In genomic region chr4:101042847-101043246, GRCh38 we compare ENCODE assay signal across 31 cellular contexts.
"Had no signal": no experiment of that assay in that cellular context is flagged by ENCODE, and none has a peak within 500 bp of the region (broad histone marks: within the 10 kb centered on the region; RNA-seq: fewer than 3 reads in every experiment).

No MANE protein-coding gene starts in this region.

- DNase-seq: activated B cell treated with CpG ODN at 0.5 μM for 24 hours; activated CD4-positive, alpha-beta memory T cell treated with anti-CD3 and anti-CD28 coated beads for 36 hours; activated CD4-positive, alpha-beta T cell treated with anti-CD3 and anti-CD28 coated beads for 4 hours; activated CD4-positive, alpha-beta T cell treated with anti-CD3 and anti-CD28 coated beads, Interleukin-2, amount 50 U/mL, for 1 hour; activated CD4-positive, CD25-positive, alpha-beta regulatory T cell treated with anti-CD3 and anti-CD28 coated beads, Interleukin-2, amount 50 U/mL, for 72 hours; activated CD8-positive, alpha-beta memory T cell treated with anti-CD3 and anti-CD28 coated beads, Interleukin-2, amount 10 ng/mL, durations not matched to agents 7 days and 5 days; activated effector memory CD4-positive, alpha-beta T cell treated with anti-CD3 and anti-CD28 coated beads, Interleukin-2, amount 50 U/mL, for 16 hours; activated naive CD4-positive, alpha-beta T cell; activated naive CD8-positive, alpha-beta T cell treated with anti-CD3 and anti-CD28 coated beads, Interleukin-2, amount 10 ng/mL, durations not matched to agents 7 days and 5 days; activated T-cell treated with anti-CD3 and anti-CD28 coated beads, Interleukin-2, amount 50 U/mL, for 1 hour; activated T-cell treated with anti-CD3 and anti-CD28 coated beads, Interleukin-2, amount 50 U/mL, for 72 hours; amygdala; MM.1S; MV-4-11; NCI-H1092; NCI-H1436 treated with DMSO at 0.1 percent for 48 hours; NCI-H1694 treated with DMSO at 0.1 percent for 48 hours; NCI-H2029; NCI-H345; NCI-H524 treated with DMSO at 0.1 percent for 48 hours; SIG-M5; T-helper 1 cell; T-helper 2 cell; T-helper 9 cell had no signal

- H3K27ac Mint-ChIP-seq: activated B cell treated with CpG ODN at 0.5 μM for 24 hours; activated CD4-positive, alpha-beta memory T cell treated with anti-CD3 and anti-CD28 coated beads for 36 hours; activated CD8-positive, alpha-beta memory T cell treated with anti-CD3 and anti-CD28 coated beads, Interleukin-2, amount 10 ng/mL, durations not matched to agents 7 days and 5 days; activated naive CD4-positive, alpha-beta T cell treated with anti-CD3 and anti-CD28 coated beads, Interleukin-2, amount 50 U/mL, for 24 hours; activated naive CD8-positive, alpha-beta T cell treated with anti-CD3 and anti-CD28 coated beads, Interleukin-2, amount 10 ng/mL, durations not matched to agents 7 days and 5 days; activated T-cell treated with anti-CD3 and anti-CD28 coated beads, Interleukin-2, amount 50 U/mL, for 72 hours; activated T-helper 17 cell treated with anti-CD3 and anti-CD28 coated beads, Interleukin-2, amount 50 U/mL, for 72 hours had no signal

- H3K4me2 ChIP-seq: KMS-11 had no signal

- H3K27me3 Mint-ChIP-seq: activated B cell treated with CpG ODN at 0.5 μM for 24 hours; activated CD4-positive, alpha-beta memory T cell treated with anti-CD3 and anti-CD28 coated beads for 36 hours; activated CD8-positive, alpha-beta memory T cell treated with anti-CD3 and anti-CD28 coated beads, Interleukin-2, amount 10 ng/mL, durations not matched to agents 7 days and 5 days; activated naive CD4-positive, alpha-beta T cell treated with anti-CD3 and anti-CD28 coated beads, Interleukin-2, amount 50 U/mL, for 24 hours; activated naive CD8-positive, alpha-beta T cell treated with anti-CD3 and anti-CD28 coated beads, Interleukin-2, amount 10 ng/mL, durations not matched to agents 7 days and 5 days; activated T-helper 17 cell treated with anti-CD3 and anti-CD28 coated beads, Interleukin-2, amount 50 U/mL, for 72 hours had no signal

- ATAC-seq: activated CD8-positive, alpha-beta memory T cell treated with anti-CD3 and anti-CD28 coated beads, Interleukin-2, amount 10 ng/mL, durations not matched to agents 7 days and 5 days; activated T-cell treated with anti-CD3 and anti-CD28 coated beads, Interleukin-2, amount 50 U/mL, for 72 hours; activated T-helper 17 cell treated with anti-CD3 and anti-CD28 coated beads, Interleukin-2, amount 50 U/mL, for 72 hours; Panc1; SK-N-SH treated with all-trans-retinoic acid at 6 μM for 48 hours had no signal

- H3K27ac ChIP-seq: ascending aorta, cardiac muscle cell, KMS-11 had no signal

- H3K9me3 Mint-ChIP-seq: activated B cell treated with CpG ODN at 0.5 μM for 24 hours; activated CD4-positive, alpha-beta memory T cell treated with anti-CD3 and anti-CD28 coated beads for 36 hours; activated naive CD4-positive, alpha-beta T cell treated with anti-CD3 and anti-CD28 coated beads, Interleukin-2, amount 50 U/mL, for 24 hours; activated naive CD8-positive, alpha-beta T cell treated with anti-CD3 and anti-CD28 coated beads, Interleukin-2, amount 10 ng/mL, durations not matched to agents 7 days and 5 days; activated T-cell treated with anti-CD3 and anti-CD28 coated beads, Interleukin-2, amount 50 U/mL, for 72 hours; activated T-helper 17 cell treated with anti-CD3 and anti-CD28 coated beads, Interleukin-2, amount 50 U/mL, for 72 hours had no signal

- H3K4me1 ChIP-seq: ascending aorta had no signal

- H3K9me3 ChIP-seq: ascending aorta had no signal

- H3K36me3 ChIP-seq: ascending aorta, cardiac muscle cell had no signal

- H3K27me3 ChIP-seq: ascending aorta, cardiac muscle cell had no signal

- H3K4me3 ChIP-seq: ascending aorta, cardiac muscle cell had no signal

- H3K4me1 Mint-ChIP-seq: activated B cell treated with CpG ODN at 0.5 μM for 24 hours had no signal

- H3K4me3 Mint-ChIP-seq: activated B cell treated with CpG ODN at 0.5 μM for 24 hours; activated CD4-positive, alpha-beta memory T cell treated with anti-CD3 and anti-CD28 coated beads for 36 hours; activated CD8-positive, alpha-beta memory T cell treated with anti-CD3 and anti-CD28 coated beads, Interleukin-2, amount 10 ng/mL, durations not matched to agents 7 days and 5 days; activated naive CD4-positive, alpha-beta T cell treated with anti-CD3 and anti-CD28 coated beads, Interleukin-2, amount 50 U/mL, for 24 hours; activated naive CD8-positive, alpha-beta T cell treated with anti-CD3 and anti-CD28 coated beads, Interleukin-2, amount 10 ng/mL, durations not matched to agents 7 days and 5 days; activated T-cell treated with anti-CD3 and anti-CD28 coated beads, Interleukin-2, amount 50 U/mL, for 72 hours; activated T-helper 17 cell treated with anti-CD3 and anti-CD28 coated beads, Interleukin-2, amount 50 U/mL, for 72 hours had no signal

- H3K9ac ChIP-seq: KMS-11 had no signal
